24 cellular contexts compared by ENCODE assay signal in the genomic region with DNA sequence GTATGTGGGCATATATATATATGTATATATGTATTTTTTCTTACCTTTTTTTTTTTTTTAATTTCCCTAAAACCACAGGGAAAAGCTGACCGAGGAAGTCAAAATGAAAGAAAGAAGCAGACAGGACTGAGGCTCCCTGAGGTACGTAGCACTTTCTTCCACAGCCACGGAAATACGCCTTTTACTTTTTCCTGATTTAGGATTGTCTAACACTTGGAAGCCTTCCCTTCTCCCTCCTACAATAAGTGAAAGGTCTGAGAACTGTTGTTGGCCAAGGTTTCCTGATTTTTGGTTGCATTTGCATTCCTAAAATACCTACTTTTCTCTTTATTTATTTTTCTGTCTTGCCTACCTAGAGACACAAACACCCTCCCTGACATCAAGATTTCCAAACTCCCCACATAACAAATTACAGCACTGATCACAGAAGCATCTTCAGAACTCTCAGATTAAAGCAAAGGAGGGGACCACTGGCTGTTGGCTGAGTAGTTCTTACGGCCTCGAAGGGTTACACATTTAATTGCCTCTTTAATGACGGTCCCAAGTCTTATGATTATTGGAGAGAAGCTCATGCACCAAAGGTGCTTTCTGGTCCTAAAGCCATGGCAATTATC.
"Had no signal": no experiment of that assay in that cellular context is flagged by ENCODE, and none has a peak within 500 bp of the region (broad histone marks: within the 10 kb centered on the region; RNA-seq: fewer than 3 reads in every experiment).

No MANE protein-coding gene starts in this region.

- H3K9me3 ChIP-seq: esophagus squamous epithelium, gastrocnemius medialis, psoas muscle, thyroid gland had no signal

- H3K9me3 Mint-ChIP-seq: nephron; neural progenitor cell; stimulated activated naive CD8-positive, alpha-beta T cell treated with anti-CD3 and anti-CD28 coated beads, Interleukin-15, Interleukin-2, amounts not matched to agents 100 ng/mL and 50 ng/mL, for 24 hours had no signal

- H3K4me1 ChIP-seq: esophagus squamous epithelium, gastrocnemius medialis, neural progenitor cell, psoas muscle, thyroid gland had no signal

- H3K4me1 Mint-ChIP-seq: stimulated activated naive B cell treated with anti-CD40 and anti-IgM and Interleukin-4, amounts not matched to agents 10 μg/mL and 1 μg/mL and 100 μg/mL, for 72 hours had no signal

- H3K27ac Mint-ChIP-seq: effector memory CD8-positive, alpha-beta T cell; naive thymus-derived CD4-positive, alpha-beta T cell; neural progenitor cell; stimulated activated naive B cell treated with anti-CD40 and anti-IgM and Interleukin-4, amounts not matched to agents 10 μg/mL and 1 μg/mL and 100 μg/mL, for 72 hours; stimulated activated naive CD8-positive, alpha-beta T cell treated with anti-CD3 and anti-CD28 coated beads, Interleukin-15, Interleukin-2, amounts not matched to agents 100 ng/mL and 50 ng/mL, for 24 hours had no signal

- H3K4me3 Mint-ChIP-seq: effector memory CD8-positive, alpha-beta T cell; naive thymus-derived CD4-positive, alpha-beta T cell; neural progenitor cell; stimulated activated naive B cell treated with anti-CD40 and anti-IgM and Interleukin-4, amounts not matched to agents 10 μg/mL and 1 μg/mL and 100 μg/mL, for 72 hours; stimulated activated naive CD8-positive, alpha-beta T cell treated with anti-CD3 and anti-CD28 coated beads, Interleukin-15, Interleukin-2, amounts not matched to agents 100 ng/mL and 50 ng/mL, for 24 hours had no signal

- H3K36me3 Mint-ChIP-seq: naive thymus-derived CD4-positive, alpha-beta T cell; neural progenitor cell; stimulated activated naive B cell treated with anti-CD40 and anti-IgM and Interleukin-4, amounts not matched to agents 10 μg/mL and 1 μg/mL and 100 μg/mL, for 72 hours had no signal

- H3K9ac ChIP-seq: neural progenitor cell had no signal

- ATAC-seq: effector memory CD8-positive, alpha-beta T cell; gastrocnemius medialis; left lobe of liver; naive thymus-derived CD4-positive, alpha-beta T cell; psoas muscle; right cardiac atrium; stimulated activated naive B cell treated with anti-CD40 and anti-IgM and Interleukin-4, amounts not matched to agents 10 μg/mL and 1 μg/mL and 100 μg/mL, for 72 hours had no signal

- H3K27me3 ChIP-seq: gastrocnemius medialis, neural progenitor cell, thyroid gland had no signal

- H3K4me3 ChIP-seq: coronary artery, esophagus squamous epithelium, gastrocnemius medialis, lung, neural progenitor cell, psoas muscle, thyroid gland had no signal

- DNase-seq: dermis blood vessel endothelial cell; effector memory CD8-positive, alpha-beta T cell; erythroblast; esophagus squamous epithelium; gastrocnemius medialis; head of caudate nucleus; mesendoderm; midbrain; naive thymus-derived CD4-positive, alpha-beta T cell; posterior cingulate gyrus; psoas muscle; right cardiac atrium; small intestine; stimulated activated CD4-positive, alpha-beta T cell treated with anti-CD3 and anti-CD28 coated beads, Interleukin-15, amount 100 ng/mL, for 24 hours; stimulated activated CD4-positive, alpha-beta T cell treated with anti-CD3 and anti-CD28 coated beads, Interleukin-2, amount 100 ng/mL, for 48 hours; stimulated activated naive B cell treated with anti-CD40 and anti-IgM and Interleukin-4, amounts not matched to agents 10 μg/mL and 1 μg/mL and 100 μg/mL, for 72 hours; thyroid gland; trophoblast cell had no signal

- H3K36me3 ChIP-seq: esophagus squamous epithelium, gastrocnemius medialis, neural progenitor cell, thyroid gland had no signal

- H3K27me3 Mint-ChIP-seq: effector memory CD8-positive, alpha-beta T cell; stimulated activated naive CD8-positive, alpha-beta T cell treated with anti-CD3 and anti-CD28 coated beads, Interleukin-15, Interleukin-2, amounts not matched to agents 100 ng/mL and 50 ng/mL, for 24 hours had no signal
